Comparison of ENCODE assay signal across 13 cellular contexts in genomic region chr6:79878142-79878748, GRCh38.
DNase-seq lines count a peak whose midpoint lies in the region; ATAC-seq and TF ChIP-seq lines count a peak whose summit lies in the region.
"Had no signal": no experiment of that assay in that cellular context is flagged by ENCODE, and none has a peak within 500 bp of the region (broad histone marks: within the 10 kb centered on the region; RNA-seq: fewer than 3 reads in every experiment).

No MANE protein-coding gene starts in this region.

- no peak for TF ChIP-seq CTCF in body of pancreas (IDR thresholded peaks at IDR 0.05)
- no peak for TF ChIP-seq CTCF in heart right ventricle (IDR thresholded peaks at IDR 0.05)
- no peak for TF ChIP-seq CTCF in psoas muscle (IDR thresholded peaks at IDR 0.05)
- no peak for TF ChIP-seq CTCF in osteoblast (IDR thresholded peaks at IDR 0.05; ENCODE audit: extremely low read depth, low read depth, low read length)
- no peak for TF ChIP-seq CTCF in ovary (IDR thresholded peaks at IDR 0.05)

- ATAC-seq in body of pancreas (no peak), heart right ventricle (peak; percentile 34 to 95 (median 86)), psoas muscle (peak; percentile 52 to 57 (median 56))
- ATAC-seq: stimulated activated naive CD8-positive, alpha-beta T cell treated with anti-CD3 and anti-CD28 coated beads, Interleukin-15, Interleukin-2, amounts not matched to agents 100 U/mL and 50 U/mL, for 24 hours had no signal

- TF ChIP-seq POLR2A in body of pancreas (IDR thresholded peaks at IDR 0.05) (no peak), ovary (IDR thresholded peaks at IDR 0.05) (no peak)

- H4K20me1 ChIP-seq in osteoblast (ENCODE audit: insufficient read depth, low read length) = no peaks in the 10 kb centered on the region

- no peak for TF ChIP-seq EP300 in Ishikawa (IDR thresholded peaks at IDR 0.05; ENCODE audit: borderline replicate concordance)
- no peak for TF ChIP-seq EP300 in ovary (IDR thresholded peaks at IDR 0.05)

- H3K27me3 ChIP-seq in body of pancreas = no peaks in the 10 kb centered on the region
- H3K27me3 ChIP-seq in heart right ventricle = no peaks in the 10 kb centered on the region
- no peaks in the 10 kb centered on the region for H3K27me3 ChIP-seq in psoas muscle (ENCODE audit: insufficient read depth in 3 of 3, low read length in 2 of 3)
- peaks cover 11% of the 10 kb centered on the region for H3K27me3 ChIP-seq in osteoblast (ENCODE audit: insufficient read depth, low read length)
- H3K27me3 ChIP-seq in ovary = no peaks in the 10 kb centered on the region

- H3K79me2 ChIP-seq in osteoblast (ENCODE audit: insufficient read depth, low read length) = no peaks in the 10 kb centered on the region

- DNase-seq in body of pancreas = peak; percentile 23 to 56 (median 38)
- peak; percentile 35 to 46 for DNase-seq in heart right ventricle
- DNase-seq in psoas muscle = no peak
- DNase-seq in osteoblast (ENCODE audit: insufficient read length, low spot score, missing footprints) = no peak
- DNase-seq in stimulated activated CD4-positive, alpha-beta T cell treated with anti-CD3 and anti-CD28 coated beads, Interleukin-4, amount 100 ng/mL, for 24 hours = no peak
- no peak for DNase-seq in ovary
- DNase-seq: activated CD4-positive, CD25-positive, alpha-beta regulatory T cell treated with anti-CD3 and anti-CD28 coated beads, Interleukin-2, amount 50 U/mL, for 72 hours; activated naive CD4-positive, alpha-beta T cell treated with anti-CD3 and anti-CD28 coated beads, Interleukin-2, amount 10 ng/mL, durations not matched to agents 7 days and 5 days; NCI-H2171; SHP77; small intestine; stimulated activated naive CD8-positive, alpha-beta T cell treated with anti-CD3 and anti-CD28 coated beads, Interleukin-15, Interleukin-2, amounts not matched to agents 100 U/mL and 50 U/mL, for 24 hours had no signal

- H3K27ac ChIP-seq in body of pancreas = no peak overlapping the region
- no peak overlapping the region for H3K27ac ChIP-seq in heart right ventricle
- no peak overlapping the region for H3K27ac ChIP-seq in psoas muscle
- no peak overlapping the region for H3K27ac ChIP-seq in osteoblast (ENCODE audit: low read depth, low read length)
- H3K27ac ChIP-seq in ovary = no peak overlapping the region

- intact Hi-C loops in body of pancreas (cut with DNase I) = no loop called here
- intact Hi-C loops in heart right ventricle (cut with DNase I) = no loop called here
- intact Hi-C loops in psoas muscle (cut with DNase I) = no loop called here
- intact Hi-C loops in ovary (cut with DNase I) = no loop called here

- no peaks in the 10 kb centered on the region for H3K36me3 ChIP-seq in body of pancreas (replicated peaks in 1 of 2; ENCODE audit: insufficient read depth in 1 of 2, low read depth in 2 of 2)
- no peaks in the 10 kb centered on the region for H3K36me3 ChIP-seq in heart right ventricle
- H3K36me3 ChIP-seq in psoas muscle (ENCODE audit: insufficient read depth in 1 of 2, low read depth in 1 of 2) = no peaks in the 10 kb centered on the region
- H3K36me3 ChIP-seq in osteoblast (ENCODE audit: insufficient read depth, low read length) = no peaks in the 10 kb centered on the region
- no peaks in the 10 kb centered on the region for H3K36me3 ChIP-seq in ovary

- H3K4me2 ChIP-seq in osteoblast (ENCODE audit: insufficient read depth, low read length) = no peak overlapping the region

- 73 to 76% methylated on average over 6 of the region's 6 CpGs for WGBS in body of pancreas, 2 donors
- WGBS in heart right ventricle, 2 donors = 74 to 77% methylated on average over 6 of the region's 6 CpGs
- 80 to 90% (median 84%) methylated on average over 6 of the region's 6 CpGs for WGBS in psoas muscle, 3 donors
- 83 to 85% (median 83%) methylated on average over 6 of the region's 6 CpGs for WGBS in ovary, 3 donors

- H3K9me3 ChIP-seq in body of pancreas = no peaks in the 10 kb centered on the region
- peaks cover 0 to 15% (median 0%) of the 10 kb centered on the region in 11 donors for H3K9me3 ChIP-seq in heart right ventricle
- H3K9me3 ChIP-seq in psoas muscle = no peaks in the 10 kb centered on the region
- H3K9me3 ChIP-seq in osteoblast (ENCODE audit: low read depth, low read length) = no peaks in the 10 kb centered on the region
- no peaks in the 10 kb centered on the region for H3K9me3 ChIP-seq in ovary

- H2AFZ ChIP-seq in osteoblast (ENCODE audit: low read length) = no peak overlapping the region

- TF ChIP-seq RAD21 in Ishikawa (IDR thresholded peaks at IDR 0.05; ENCODE audit: low read depth) = no peak

- peaks cover 7% of the 10 kb centered on the region for H3K4me1 ChIP-seq in body of pancreas
- peaks cover 0 to 4% (median 0%) of the 10 kb centered on the region in 9 donors for H3K4me1 ChIP-seq in heart right ventricle
- H3K4me1 ChIP-seq in psoas muscle = no peaks in the 10 kb centered on the region
- H3K4me1 ChIP-seq in osteoblast (ENCODE audit: insufficient read depth, low read length) = no peaks in the 10 kb centered on the region
- H3K4me1 ChIP-seq in ovary (ENCODE audit: insufficient read depth) = no peaks in the 10 kb centered on the region

- no peak overlapping the region for H3K4me3 ChIP-seq in body of pancreas
- H3K4me3 ChIP-seq in heart right ventricle = no peak overlapping the region
- H3K4me3 ChIP-seq in psoas muscle = no peak overlapping the region
- H3K4me3 ChIP-seq in osteoblast (ENCODE audit: insufficient read depth, low read length) = no peak overlapping the region
- no peak overlapping the region for H3K4me3 ChIP-seq in ovary

TF ChIP-seq in Ishikawa, 13 proteins besides CTCF, POLR2A, EP300 and RAD21:
- TF ChIP-seq USF1 (IDR thresholded peaks at IDR 0.05) (peak; percentile 38; the same call in 1 of the 2 replicates), REST (IDR thresholded peaks at IDR 0.05; ENCODE audit: low read depth) (no peak), YY1 (IDR thresholded peaks at IDR 0.05; ENCODE audit: low read depth) (no peak)

Comparison
In these comparisons a context has a peak if more than half of its experiments do, and no peak if none do; other contexts are left out.
1. DNase-seq: peak in body of pancreas (4 of 4) and heart right ventricle (2 of 2); none in psoas muscle (0 of 2), osteoblast (single experiment), stimulated activated CD4-positive, alpha-beta T cell treated with anti-CD3 and anti-CD28 coated beads, Interleukin-4, amount 100 ng/mL, for 24 hours (single experiment) and ovary (0 of 5).